Comparison of ENCODE assay signal across 1 cellular context in genomic region chr1:151443846-151444790, GRCh38.
TF ChIP-seq lines count a peak whose summit lies in the region.

No MANE protein-coding gene starts in this region.

TF ChIP-seq in HEK293, 187 proteins besides CTCF, POLR2A, EP300 and RAD21 (continued from another document and continues in another):
- TF ChIP-seq REST (tag by site-specific recombination; IDR thresholded peaks at IDR 0.05) (no peak), ZNF580 (tag by site-specific recombination; IDR thresholded peaks at IDR 0.05) (no peak), OSR2 (tag by site-specific recombination; IDR thresholded peaks at IDR 0.05) (peak; percentile 89), ZNF585B (tag by site-specific recombination; IDR thresholded peaks at IDR 0.05) (no peak), ZNF76 (tag by site-specific recombination; IDR thresholded peaks at IDR 0.05; ENCODE audit: borderline replicate concordance, low read depth) (no peak), ZNF266 (tag by site-specific recombination; IDR thresholded peaks at IDR 0.05; ENCODE audit: low read depth) (no peak), KLF8 (tag by site-specific recombination; IDR thresholded peaks at IDR 0.05) (0 out of 2 replicates have a peak, but pooled peaks have one; percentile 11), ZNF112 (tag by site-specific recombination; IDR thresholded peaks at IDR 0.05) (no peak), ZSCAN18 (tag by site-specific recombination; IDR thresholded peaks at IDR 0.05) (no peak), ATF2 (tag by site-specific recombination; IDR thresholded peaks at IDR 0.05; ENCODE audit: low read depth) (no peak), ELK4 (IDR thresholded peaks at IDR 0.05; ENCODE audit: borderline replicate concordance, low read depth, low read length) (no peak), KLF16 (tag by site-specific recombination; IDR thresholded peaks at IDR 0.05) (no peak), ZNF148 (tag by site-specific recombination; IDR thresholded peaks at IDR 0.05; ENCODE audit: borderline replicate concordance) (no peak), ZBTB7A (tag by site-specific recombination; IDR thresholded peaks at IDR 0.05; ENCODE audit: low read depth) (no peak), GLI2 (tag by site-specific recombination; IDR thresholded peaks at IDR 0.05; ENCODE audit: borderline replicate concordance, low read depth) (no peak), ZNF747 (tag by site-specific recombination; IDR thresholded peaks at IDR 0.05) (no peak), REPIN1 (tag by site-specific recombination; IDR thresholded peaks at IDR 0.05; ENCODE audit: low read depth) (no peak), ZNF830 (tag by site-specific recombination; IDR thresholded peaks at IDR 0.05; ENCODE audit: low read depth) (no peak), BCL11A (tag by site-specific recombination; IDR thresholded peaks at IDR 0.05; ENCODE audit: low read depth) (no peak), ZNF335 (tag by site-specific recombination; conservative IDR thresholded peaks at IDR 0.05) (peak; percentile 13; the same call in 1 of the 2 replicates), ZNF843 (tag by site-specific recombination; IDR thresholded peaks at IDR 0.05) (no peak), ZNF629 (tag by site-specific recombination; IDR thresholded peaks at IDR 0.05) (peak; percentile 34; the same call in 1 of the 2 replicates), AEBP2 (tag by site-specific recombination; IDR thresholded peaks at IDR 0.05; ENCODE audit: borderline replicate concordance) (no peak), ZBTB21 (tag by site-specific recombination; IDR thresholded peaks at IDR 0.05) (no peak), ZFP37 (tag by site-specific recombination; IDR thresholded peaks at IDR 0.05) (no peak), ZBTB44 (tag by site-specific recombination; IDR thresholded peaks at IDR 0.05) (peak; percentile 51; the same call in 1 of the 2 replicates), PRDM2 (tag by site-specific recombination; IDR thresholded peaks at IDR 0.05; ENCODE audit: borderline replicate concordance) (no peak), ZNF707 (tag by site-specific recombination; IDR thresholded peaks at IDR 0.05) (no peak), ZNF670 (tag by site-specific recombination; IDR thresholded peaks at IDR 0.05; ENCODE audit: low read depth) (no peak), ZNF677 (tag by site-specific recombination; IDR thresholded peaks at IDR 0.05) (no peak), PRDM6 (tag by site-specific recombination; IDR thresholded peaks at IDR 0.05) (peak; percentile 86), ZNF645 (tag by site-specific recombination; IDR thresholded peaks at IDR 0.05) (no peak)
